1 cellular context compared by ENCODE assay signal in genomic region chr14:101405931-101406330, GRCh38.
TF ChIP-seq lines count a peak whose summit lies in the region.

No MANE protein-coding gene starts in this region.

TF ChIP-seq in liver, 16 proteins besides CTCF, POLR2A, EP300 and RAD21 (continued from another document):
- TF ChIP-seq REST (IDR thresholded peaks at IDR 0.05) (no peak), RXRA (IDR thresholded peaks at IDR 0.05) (no peak), EGR1 (IDR thresholded peaks at IDR 0.05; ENCODE audit: low read depth in 2 of 2) (no peak), ZBTB33 (IDR thresholded peaks at IDR 0.05) (no peak)
TF ChIP-seq in liver: peak in this region for 0.
